In the genomic region with DNA sequence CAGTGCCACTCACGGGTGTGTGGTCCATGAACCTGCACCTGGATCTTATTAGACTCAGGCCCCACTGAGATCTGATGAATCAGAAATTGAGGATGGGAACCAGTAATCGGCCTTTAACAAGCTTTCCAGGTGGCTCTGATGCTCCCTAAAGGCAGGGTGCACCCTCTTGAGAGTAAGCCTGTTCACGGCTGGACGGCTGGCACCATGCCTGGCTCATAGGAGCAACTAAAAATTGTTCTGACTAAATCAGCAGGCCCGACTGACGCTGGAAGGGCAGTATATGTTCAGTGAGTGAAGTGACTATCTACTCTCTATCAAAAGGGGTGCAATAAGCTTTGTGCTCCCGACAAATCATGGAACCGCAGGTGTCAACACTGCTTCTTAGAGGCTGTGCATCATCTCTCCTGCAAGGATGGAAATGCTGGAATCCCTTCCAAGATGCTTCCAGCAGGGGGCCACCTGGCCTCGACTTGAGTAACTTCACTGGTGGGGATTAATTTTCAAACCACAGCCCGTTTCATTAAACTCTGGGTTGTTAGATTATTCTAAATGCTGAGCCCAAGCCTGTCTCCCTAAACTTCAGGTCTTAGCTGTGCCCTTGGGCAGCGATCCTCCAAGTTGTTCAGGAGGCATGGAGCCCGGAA, we compare ENCODE assay signal across 1 cellular context.
TF ChIP-seq lines count a peak whose summit lies in the region.

No MANE protein-coding gene starts in this region.

TF ChIP-seq in K562, 482 proteins besides CTCF, POLR2A, EP300 and RAD21:
- TF ChIP-seq SIN3A (IDR thresholded peaks at IDR 0.05; ENCODE audit: borderline replicate concordance in 2 of 2, control insufficient read depth in 1 of 2, low read depth in 2 of 2, low read length in 2 of 2) (no peak), ETS2 (tag; IDR thresholded peaks at IDR 0.05; ENCODE audit: borderline replicate concordance, poor library complexity, severe bottlenecking) (no peak), RB1 (IDR thresholded peaks at IDR 0.05; ENCODE audit: low read depth) (no peak), ZNF3 (CRISPR knock-in tag; IDR thresholded peaks at IDR 0.05) (no peak), ZNF224 (CRISPR knock-in tag; IDR thresholded peaks at IDR 0.05) (no peak), ZNF174 (CRISPR knock-in tag; IDR thresholded peaks at IDR 0.05) (no peak), HDAC8 (tag; IDR thresholded peaks at IDR 0.05) (no peak), KDM5B (IDR thresholded peaks at IDR 0.05; ENCODE audit: insufficient replicate concordance, low read depth, low read length) (no peak), ZNF445 (CRISPR knock-in tag; IDR thresholded peaks at IDR 0.05; ENCODE audit: low read depth) (no peak), MAFK (IDR thresholded peaks at IDR 0.05; ENCODE audit: low read length) (no peak), GABPB1 (CRISPR knock-in tag; IDR thresholded peaks at IDR 0.05) (no peak)
- TF ChIP-seq, protein P1, sequence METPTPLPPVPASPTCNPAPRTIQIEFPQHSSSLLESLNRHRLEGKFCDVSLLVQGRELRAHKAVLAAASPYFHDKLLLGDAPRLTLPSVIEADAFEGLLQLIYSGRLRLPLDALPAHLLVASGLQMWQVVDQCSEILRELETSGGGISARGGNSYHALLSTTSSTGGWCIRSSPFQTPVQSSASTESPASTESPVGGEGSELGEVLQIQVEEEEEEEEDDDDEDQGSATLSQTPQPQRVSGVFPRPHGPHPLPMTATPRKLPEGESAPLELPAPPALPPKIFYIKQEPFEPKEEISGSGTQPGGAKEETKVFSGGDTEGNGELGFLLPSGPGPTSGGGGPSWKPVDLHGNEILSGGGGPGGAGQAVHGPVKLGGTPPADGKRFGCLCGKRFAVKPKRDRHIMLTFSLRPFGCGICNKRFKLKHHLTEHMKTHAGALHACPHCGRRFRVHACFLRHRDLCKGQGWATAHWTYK (CRISPR knock-in tag; IDR thresholded peaks at IDR 0.05), result no peak
